Comparison of ENCODE assay signal across 10 cellular contexts in genomic region chr1:111214086-111214801, GRCh38. TPM values are rescaled to one million over a fixed set of nuclear protein-coding genes. Genes with fewer than 3 reads are reported as not detected.
DNase-seq lines count a peak whose midpoint lies in the region; ATAC-seq and TF ChIP-seq lines count a peak whose summit lies in the region.
"Had no signal": no experiment of that assay in that cellular context is flagged by ENCODE, and none has a peak within 500 bp of the region (broad histone marks: within the 10 kb centered on the region; RNA-seq: fewer than 3 reads in every experiment).

No MANE protein-coding gene starts in this region.

- peaks cover 73% of the 10 kb centered on the region for H3K4me1 Mint-ChIP-seq in T-helper 2 cell treated with Interferon-gamma antibody and Interleukin-4, amounts not matched to agents 5 μg/mL and 100 μg/mL, for 36 hours (ENCODE audit: low read depth)

- TF ChIP-seq CTCF in HFF-Myc (IDR thresholded peaks at IDR 0.05; ENCODE audit: low read depth, low read length, missing control alignments) = no peak

- H3K4me3 ChIP-seq in HFF-Myc (replicated peaks; ENCODE audit: low read depth, low read length) = no peak overlapping the region

- H3K4me3 Mint-ChIP-seq in T-helper 2 cell treated with Interferon-gamma antibody and Interleukin-4, amounts not matched to agents 5 μg/mL and 100 μg/mL, for 36 hours = peak overlapping the region; percentile 74

- H3K27me3 Mint-ChIP-seq in T-helper 2 cell treated with Interferon-gamma antibody and Interleukin-4, amounts not matched to agents 5 μg/mL and 100 μg/mL, for 36 hours (ENCODE audit: low read depth) = no peaks in the 10 kb centered on the region

- intact Hi-C loops in posterior vena cava (cut with DNase I) = no loop called here

- DNase-seq in GDM1 (lab: John Stamatoyannopoulos, UW) (peak; percentile 75), HFF-Myc (ENCODE audit: extremely low read depth, low read depth) (peak; percentile 38), islet precursor cell (peak; percentile 89), posterior vena cava (ENCODE audit: low spot score) (no peak), amniotic stem cell (lab: John Stamatoyannopoulos, UW) (no peak)
- DNase-seq in T-helper 2 cell treated with Interferon-gamma antibody and Interleukin-4, amounts not matched to agents 5 μg/mL and 100 μg/mL, for 36 hours (ENCODE audit: low spot score) = no peak

- H3K9me3 Mint-ChIP-seq in T-helper 2 cell treated with Interferon-gamma antibody and Interleukin-4, amounts not matched to agents 5 μg/mL and 100 μg/mL, for 36 hours = peaks cover 4% of the 10 kb centered on the region

- H3K36me3 Mint-ChIP-seq in T-helper 2 cell treated with Interferon-gamma antibody and Interleukin-4, amounts not matched to agents 5 μg/mL and 100 μg/mL, for 36 hours (ENCODE audit: low read depth) = peaks cover 2% of the 10 kb centered on the region

- H3K27ac Mint-ChIP-seq in T-helper 2 cell treated with Interferon-gamma antibody and Interleukin-4, amounts not matched to agents 5 μg/mL and 100 μg/mL, for 36 hours = peak overlapping the region; percentile 90

- ATAC-seq in HG02884 (IDR thresholded peaks at IDR 0.05; ENCODE audit: unreplicated experiment) (no peak), GM19467 (IDR thresholded peaks at IDR 0.05; ENCODE audit: unreplicated experiment) (no peak)

RNA-seq across cellular contexts. Expression of gene CHI3L2, which starts 13.3 kb away (rescaled TPM):
- total RNA-seq in posterior vena cava = 10 to 100 TPM in 1 of 2 donors, 1 to 10 TPM in 1; 7.9 to 23.4 TPM
- total RNA-seq: HT-29, pulmonary artery endothelial cell had no signal

RNA-seq across cellular contexts. Expression of gene DENND2D, which starts 13.8 kb away (rescaled TPM):
- total RNA-seq in posterior vena cava = 10 to 100 TPM; 10.5 to 15.7 TPM

Comparison
In these comparisons a context has a peak if more than half of its experiments do, and no peak if none do; other contexts are left out.
1. DNase-seq: peak in GDM1 (single experiment), HFF-Myc (single experiment) and islet precursor cell (single experiment); none in T-helper 2 cell treated with Interferon-gamma antibody and Interleukin-4, amounts not matched to agents 5 μg/mL and 100 μg/mL, for 36 hours (single experiment), posterior vena cava (single experiment) and amniotic stem cell (single experiment).